In genomic region chr16:88347656-88348376, GRCh38 we compare ENCODE assay signal across 11 cellular contexts. TPM values are rescaled to one million over a fixed set of nuclear protein-coding genes. Genes with fewer than 3 reads are reported as not detected.
A peak's percentile ranks its signal among the peaks of the same experiment; 100 is the strongest.
DNase-seq lines count a peak whose midpoint lies in the region; ATAC-seq and TF ChIP-seq lines count a peak whose summit lies in the region.
"Had no signal": no experiment of that assay in that cellular context is flagged by ENCODE, and none has a peak within 500 bp of the region (broad histone marks: within the 10 kb centered on the region; RNA-seq: fewer than 3 reads in every experiment).

No MANE protein-coding gene starts in this region.

- TF ChIP-seq CTCF in IMR-90 (conservative IDR thresholded peaks at IDR 0.05; ENCODE audit: low read depth, low read length) (no peak), neural crest cell (conservative IDR thresholded peaks at IDR 0.05) (no peak), testis (IDR thresholded peaks at IDR 0.05) (no peak)

- in situ Hi-C loops in IMR-90 (cut with MboI; ENCODE audit: low sequenced_read_pairs) = no loop called here

- BruUV-seq in IMR-90 (replicated peaks; lab: Mats Ljungman, UMichigan) = no TSS peak

- no peak overlapping the region for H2BK120ac ChIP-seq in IMR-90 (ENCODE audit: low read depth, low read length)

- H3K4me2 ChIP-seq in IMR-90 (ENCODE audit: low read depth, low read length) = no peak overlapping the region

- no peak overlapping the region for H3K27ac Mint-ChIP-seq in activated CD4-positive, alpha-beta T cell treated with anti-CD3 and anti-CD28 coated beads for 36 hours
- H3K27ac Mint-ChIP-seq in activated T-helper 17 cell treated with anti-CD3 and anti-CD28 coated beads, Interleukin-2, amount 50 U/mL, for 72 hours = no peak overlapping the region
- peak overlapping the region; percentile 67 for H3K27ac Mint-ChIP-seq in neural crest cell (ENCODE audit: unreplicated experiment)

- intact Hi-C loops in activated CD4-positive, alpha-beta T cell treated with anti-CD3 and anti-CD28 coated beads for 36 hours (cut with DNase I, micrococcal nuclease) = no loop called here
- intact Hi-C loops in IMR-90 (cut with micrococcal nuclease) = no loop called here
- intact Hi-C loops in testis (cut with DNase I; ENCODE audit: low total_unique reads) = no loop called here

- no peak overlapping the region for H2BK5ac ChIP-seq in IMR-90 (ENCODE audit: low read depth, low read length, poor library complexity, severe bottlenecking)

- peak overlapping the region; percentile 32 for H2AFZ ChIP-seq in IMR-90 (replicated peaks; ENCODE audit: low read length, poor library complexity)

- H3K14ac ChIP-seq in IMR-90 (replicated peaks; ENCODE audit: low read depth, low read length) = no peak overlapping the region

- H3K9me3 ChIP-seq in IMR-90 (ENCODE audit: control insufficient read depth, insufficient read depth, low read length) = peaks cover 11% of the 10 kb centered on the region
- no peaks in the 10 kb centered on the region for H3K9me3 ChIP-seq in testis

- H3K9me1 ChIP-seq in IMR-90 (ENCODE audit: insufficient read depth, low read length) = peaks cover 9% of the 10 kb centered on the region

- DNase-seq in activated CD4-positive, alpha-beta T cell treated with anti-CD3 and anti-CD28 coated beads for 36 hours = peak; percentile 50
- no peak for DNase-seq in activated CD4-positive, alpha-beta T cell treated with anti-CD3 and anti-CD28 coated beads, Interleukin-2, amount 50 U/mL, for 4 hours
- no peak for DNase-seq in IMR-90
- no peak for DNase-seq in neural crest cell (ENCODE audit: low read depth, low spot score)
- no peak for DNase-seq in testis
- DNase-seq in NCI-H82 treated with DMSO at 0.1 percent for 48 hours (lab: John Stamatoyannopoulos, UW; ENCODE audit: unreplicated experiment) = no peak
- no peak for DNase-seq in DMS53 (lab: John Stamatoyannopoulos, UW)
- DNase-seq: NCI-H446 treated with DMSO at 0.1 percent for 48 hours had no signal

- H3K4me1 ChIP-seq in IMR-90 (ENCODE audit: control insufficient read depth, insufficient read depth, low read length) (0 out of 2 replicates have a peak, but pooled peaks cover 2% of the 10 kb centered on the region), testis (no peaks in the 10 kb centered on the region)
- H3K4me1 ChIP-seq: upper lobe of left lung had no signal

- H4K20me1 ChIP-seq in IMR-90 (ENCODE audit: insufficient read depth, low read length) = no peaks in the 10 kb centered on the region

- no peak overlapping the region for H3K18ac ChIP-seq in IMR-90 (ENCODE audit: low read depth, low read length)

- H4K5ac ChIP-seq in IMR-90 (ENCODE audit: low read depth, low read length) = no peak overlapping the region

- no peak overlapping the region for H3K4ac ChIP-seq in IMR-90 (ENCODE audit: low read depth, low read length)

- H3K4me1 Mint-ChIP-seq in activated CD4-positive, alpha-beta T cell treated with anti-CD3 and anti-CD28 coated beads for 36 hours = peaks cover 3% of the 10 kb centered on the region
- no peaks in the 10 kb centered on the region for H3K4me1 Mint-ChIP-seq in activated T-helper 17 cell treated with anti-CD3 and anti-CD28 coated beads, Interleukin-2, amount 50 U/mL, for 72 hours
- H3K4me1 Mint-ChIP-seq in neural crest cell = peaks cover 7% of the 10 kb centered on the region

- no peak overlapping the region for H4K8ac ChIP-seq in IMR-90 (ENCODE audit: low read depth in 2 of 2, low read length in 2 of 2)

- H3K56ac ChIP-seq in IMR-90 (ENCODE audit: extremely low read depth, insufficient read depth, low read length) = no peak overlapping the region

- no peaks in the 10 kb centered on the region for H3K79me1 ChIP-seq in IMR-90 (ENCODE audit: low read depth in 1 of 2, low read length in 2 of 2)

- no peaks in the 10 kb centered on the region for H3K27me3 Mint-ChIP-seq in activated CD4-positive, alpha-beta T cell treated with anti-CD3 and anti-CD28 coated beads for 36 hours
- peaks cover 5% of the 10 kb centered on the region for H3K27me3 Mint-ChIP-seq in activated T-helper 17 cell treated with anti-CD3 and anti-CD28 coated beads, Interleukin-2, amount 50 U/mL, for 72 hours
- no peaks in the 10 kb centered on the region for H3K27me3 Mint-ChIP-seq in neural crest cell (ENCODE audit: low read depth)

- H2BK15ac ChIP-seq in IMR-90 (ENCODE audit: low read depth, low read length) = no peak overlapping the region

- peaks cover 6% of the 10 kb centered on the region for H3K9me3 Mint-ChIP-seq in activated CD4-positive, alpha-beta T cell treated with anti-CD3 and anti-CD28 coated beads for 36 hours (ENCODE audit: low read depth)
- H3K9me3 Mint-ChIP-seq in activated T-helper 17 cell treated with anti-CD3 and anti-CD28 coated beads, Interleukin-2, amount 50 U/mL, for 72 hours = no peaks in the 10 kb centered on the region
- H3K9me3 Mint-ChIP-seq in neural crest cell = no peaks in the 10 kb centered on the region

- 81% methylated on average over 12 of the region's 21 CpGs; no CpG with 5 or more reads in 1 of the 2 experiments for WGBS in IMR-90 (ENCODE audit: extremely low coverage in 2 of 2, insufficient read length in 1 of 2), 2 experiments
- 91 to 96% methylated on average over 11 to 21 of the region's 21 CpGs for WGBS in testis, 2 donors

- no peak overlapping the region for H3K9ac ChIP-seq in IMR-90 (ENCODE audit: low read depth, low read length)

- ATAC-seq in activated CD4-positive, alpha-beta T cell treated with anti-CD3 and anti-CD28 coated beads for 36 hours = peak; percentile 53
- ATAC-seq in IMR-90 (ENCODE audit: low read depth) = no peak
- peak; percentile 21 for ATAC-seq in activated T-helper 17 cell treated with anti-CD3 and anti-CD28 coated beads, Interleukin-2, amount 50 U/mL, for 72 hours (replicated peaks)

- H3K4me3 Mint-ChIP-seq in activated CD4-positive, alpha-beta T cell treated with anti-CD3 and anti-CD28 coated beads for 36 hours = no peak overlapping the region
- H3K4me3 Mint-ChIP-seq in activated T-helper 17 cell treated with anti-CD3 and anti-CD28 coated beads, Interleukin-2, amount 50 U/mL, for 72 hours = no peak overlapping the region
- H3K4me3 Mint-ChIP-seq in neural crest cell = no peak overlapping the region

- no peak overlapping the region for H4K91ac ChIP-seq in IMR-90 (ENCODE audit: insufficient read depth, low read depth, low read length)

- no peak overlapping the region for H3K4me3 ChIP-seq in IMR-90 (ENCODE audit: insufficient read depth, low read depth, low read length)
- no peak overlapping the region for H3K4me3 ChIP-seq in testis
- H3K4me3 ChIP-seq: upper lobe of left lung had no signal

- no peaks in the 10 kb centered on the region for H3K36me3 Mint-ChIP-seq in activated CD4-positive, alpha-beta T cell treated with anti-CD3 and anti-CD28 coated beads for 36 hours (ENCODE audit: low read depth)
- H3K36me3 Mint-ChIP-seq in activated T-helper 17 cell treated with anti-CD3 and anti-CD28 coated beads, Interleukin-2, amount 50 U/mL, for 72 hours (ENCODE audit: low read depth) = no peaks in the 10 kb centered on the region
- H3K36me3 Mint-ChIP-seq in neural crest cell (ENCODE audit: low read depth) = no peaks in the 10 kb centered on the region

- POLR2A ChIA-PET in activated CD4-positive, alpha-beta T cell treated with anti-CD3 and anti-CD28 coated beads for 36 hours (lab: Charles Lee) = no interaction called here
- POLR2A ChIA-PET in IMR-90 (lab: Charles Lee; ENCODE audit: unreplicated experiment) = no interaction called here

- no peaks in the 10 kb centered on the region for H3K36me3 ChIP-seq in IMR-90 (ENCODE audit: control insufficient read depth, insufficient read depth, low read length)
- H3K36me3 ChIP-seq in testis (ENCODE audit: low read depth, missing control alignments) = no peaks in the 10 kb centered on the region
- H3K36me3 ChIP-seq: upper lobe of left lung had no signal

- no peak for TF ChIP-seq POLR2A in IMR-90 (IDR thresholded peaks at IDR 0.05; ENCODE audit: low read depth, low read length)
- TF ChIP-seq POLR2A in testis (IDR thresholded peaks at IDR 0.05) = no peak

- no peak overlapping the region for H2BK20ac ChIP-seq in IMR-90 (ENCODE audit: low read depth, low read length)

- peak overlapping the region; percentile 55 for H2AK9ac ChIP-seq in IMR-90 (replicated peaks; ENCODE audit: low read depth, low read length, poor library complexity)

- H3K23ac ChIP-seq in IMR-90 (ENCODE audit: low read depth, low read length) = no peak overlapping the region

- H3K27me3 ChIP-seq in IMR-90 (ENCODE audit: control insufficient read depth, insufficient read depth, low read length) = no peaks in the 10 kb centered on the region
- H3K27me3 ChIP-seq in testis = no peaks in the 10 kb centered on the region
- H3K27me3 ChIP-seq: upper lobe of left lung had no signal

- H2AK5ac ChIP-seq in IMR-90 (ENCODE audit: low read depth, low read length) = no peak overlapping the region; the same call in 1 of the 2 replicates

- TF ChIP-seq RAD21 in IMR-90 (IDR thresholded peaks at IDR 0.05; ENCODE audit: low read length) = no peak

- CTCF ChIA-PET in activated CD4-positive, alpha-beta T cell treated with anti-CD3 and anti-CD28 coated beads for 36 hours (lab: Charles Lee) = interaction anchor here (0.6 kb wide), 1 partner anchor 153 kb away, joined by 5 read pairs; no protein-coding TSS in a partner anchor
- CTCF ChIA-PET in IMR-90 (lab: Yijun Ruan, JAX) = no interaction called here

- dilution Hi-C loops in IMR-90 (cut with HindIII; ENCODE audit: low sequenced_read_pairs, unreplicated experiment) = no loop called here

- no peak overlapping the region for H3K27ac ChIP-seq in IMR-90 (ENCODE audit: insufficient read depth, low read length)
- H3K27ac ChIP-seq in testis = no peak overlapping the region
- H3K27ac ChIP-seq: RWPE1, upper lobe of left lung had no signal

TF ChIP-seq in IMR-90, 13 proteins besides CTCF, POLR2A, EP300 and RAD21 (continues in another document):
- no peak for TF ChIP-seq CEBPB (IDR thresholded peaks at IDR 0.05; ENCODE audit: low read depth, low read length)
- no peak for TF ChIP-seq FOS (IDR thresholded peaks at IDR 0.05; ENCODE audit: low read depth, low read length)
- TF ChIP-seq CHD1 (IDR thresholded peaks at IDR 0.05; ENCODE audit: low read depth, low read length) = no peak
- TF ChIP-seq MAZ (IDR thresholded peaks at IDR 0.05; ENCODE audit: borderline replicate concordance, low read depth, low read length) = no peak

RNA-seq across cellular contexts. Expression of gene ZNF469, which starts 34.9 kb away (rescaled TPM):
- under 1 TPM; 0.39 to 0.50 TPM for total RNA-seq in activated CD4-positive, alpha-beta T cell treated with anti-CD3 and anti-CD28 coated beads for 36 hours
- total RNA-seq in IMR-90 (2012; rRNA removed) (1.1 and 1.4 TPM in 2 replicates), neural crest cell (0.52 and 0.58 TPM in 2 replicates), testis (1 to 10 TPM; 2.2 to 2.8 TPM)
- polyA plus RNA-seq in IMR-90 (2012; rRNA removed) (13.3 and 16.4 TPM in 2 replicates), testis (ENCODE audit: insufficient read depth, low read depth, low replicate concordance) (0.98 TPM)
- 5.1 and 8.8 TPM in 2 replicates for polyA plus RNA-seq in IMR-90 (2012; cell fraction: cytosol; rRNA removed)
- polyA plus RNA-seq in IMR-90 (2012; cell fraction: nucleus; rRNA removed; ENCODE audit: low replicate concordance) = 32.3 and 70.4 TPM in 2 replicates
- total RNA-seq in activated T-helper 17 cell treated with anti-CD3 and anti-CD28 coated beads, Interleukin-2, amount 50 U/mL, for 72 hours = under 1 TPM; 0.26 to 0.30 TPM
